Comparison of ENCODE assay signal across 1 cellular context in genomic region chr16:58684354-58685083, GRCh38.
TF ChIP-seq lines count a peak whose summit lies in the region.

A gene with protein sequence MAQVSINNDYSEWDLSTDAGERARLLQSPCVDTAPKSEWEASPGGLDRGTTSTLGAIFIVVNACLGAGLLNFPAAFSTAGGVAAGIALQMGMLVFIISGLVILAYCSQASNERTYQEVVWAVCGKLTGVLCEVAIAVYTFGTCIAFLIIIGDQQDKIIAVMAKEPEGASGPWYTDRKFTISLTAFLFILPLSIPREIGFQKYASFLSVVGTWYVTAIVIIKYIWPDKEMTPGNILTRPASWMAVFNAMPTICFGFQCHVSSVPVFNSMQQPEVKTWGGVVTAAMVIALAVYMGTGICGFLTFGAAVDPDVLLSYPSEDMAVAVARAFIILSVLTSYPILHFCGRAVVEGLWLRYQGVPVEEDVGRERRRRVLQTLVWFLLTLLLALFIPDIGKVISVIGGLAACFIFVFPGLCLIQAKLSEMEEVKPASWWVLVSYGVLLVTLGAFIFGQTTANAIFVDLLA (minus strand): TSS chr16:58684770. CDS start chr16:58680126, 4,644 bp downstream.

TF ChIP-seq in A549, 52 proteins besides CTCF, POLR2A, EP300 and RAD21 (continued from another document):
- no peak for TF ChIP-seq E2F6 (IDR thresholded peaks at IDR 0.05; ENCODE audit: borderline replicate concordance, low read depth)
- no peak for TF ChIP-seq MAFK (IDR thresholded peaks at IDR 0.05; ENCODE audit: partially characterized antibody)
- no peak for TF ChIP-seq RARB (CRISPR knock-in tag; IDR thresholded peaks at IDR 0.05)
- TF ChIP-seq CEBPB (IDR thresholded peaks at IDR 0.05): no peak
- no peak for TF ChIP-seq HMGXB4 (CRISPR knock-in tag; IDR thresholded peaks at IDR 0.05; ENCODE audit: borderline replicate concordance)
- no peak for TF ChIP-seq SMC3 (IDR thresholded peaks at IDR 0.05)
- 0 out of 2 replicates have a peak, but pooled peaks have one; percentile 37 for TF ChIP-seq TP53 (CRISPR knock-in tag; IDR thresholded peaks at IDR 0.05)
- TF ChIP-seq RNF2 (IDR thresholded peaks at IDR 0.05; ENCODE audit: borderline replicate concordance, low read depth): no peak
- no peak for TF ChIP-seq CBX8 (IDR thresholded peaks at IDR 0.05)
- no peak for TF ChIP-seq ESRRA (IDR thresholded peaks at IDR 0.05; ENCODE audit: borderline replicate concordance, low read length)
- TF ChIP-seq HOXA7 (CRISPR knock-in tag; IDR thresholded peaks at IDR 0.05): no peak
- TF ChIP-seq ELK1 (IDR thresholded peaks at IDR 0.05; ENCODE audit: low read depth, low read length): no peak
- TF ChIP-seq RCOR1 (IDR thresholded peaks at IDR 0.05; ENCODE audit: low read depth, low read length): no peak
- no peak for TF ChIP-seq HDAC2 (IDR thresholded peaks at IDR 0.05)
- TF ChIP-seq TFCP2L1 (CRISPR knock-in tag; IDR thresholded peaks at IDR 0.05): no peak
- no peak for TF ChIP-seq CHD4 (IDR thresholded peaks at IDR 0.05; ENCODE audit: borderline replicate concordance)
- no peak for TF ChIP-seq MYC (IDR thresholded peaks at IDR 0.05; ENCODE audit: borderline replicate concordance, low read length)
- TF ChIP-seq, protein P1, sequence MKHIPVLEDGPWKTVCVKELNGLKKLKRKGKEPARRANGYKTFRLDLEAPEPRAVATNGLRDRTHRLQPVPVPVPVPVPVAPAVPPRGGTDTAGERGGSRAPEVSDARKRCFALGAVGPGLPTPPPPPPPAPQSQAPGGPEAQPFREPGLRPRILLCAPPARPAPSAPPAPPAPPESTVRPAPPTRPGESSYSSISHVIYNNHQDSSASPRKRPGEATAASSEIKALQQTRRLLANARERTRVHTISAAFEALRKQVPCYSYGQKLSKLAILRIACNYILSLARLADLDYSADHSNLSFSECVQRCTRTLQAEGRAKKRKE (CRISPR knock-in tag; IDR thresholded peaks at IDR 0.05; ENCODE audit: low read depth): no peak
- no peak for TF ChIP-seq ZSCAN20 (CRISPR knock-in tag; IDR thresholded peaks at IDR 0.05)
- TF ChIP-seq, protein P2, sequence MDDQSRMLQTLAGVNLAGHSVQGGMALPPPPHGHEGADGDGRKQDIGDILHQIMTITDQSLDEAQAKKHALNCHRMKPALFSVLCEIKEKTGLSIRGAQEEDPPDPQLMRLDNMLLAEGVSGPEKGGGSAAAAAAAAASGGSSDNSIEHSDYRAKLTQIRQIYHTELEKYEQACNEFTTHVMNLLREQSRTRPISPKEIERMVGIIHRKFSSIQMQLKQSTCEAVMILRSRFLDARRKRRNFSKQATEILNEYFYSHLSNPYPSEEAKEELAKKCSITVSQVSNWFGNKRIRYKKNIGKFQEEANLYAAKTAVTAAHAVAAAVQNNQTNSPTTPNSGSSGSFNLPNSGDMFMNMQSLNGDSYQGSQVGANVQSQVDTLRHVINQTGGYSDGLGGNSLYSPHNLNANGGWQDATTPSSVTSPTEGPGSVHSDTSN (IDR thresholded peaks at IDR 0.05): no peak
TF ChIP-seq in A549: peak in this region for 7.
